ENCODE assay signal across 9 cellular contexts in the genomic region with DNA sequence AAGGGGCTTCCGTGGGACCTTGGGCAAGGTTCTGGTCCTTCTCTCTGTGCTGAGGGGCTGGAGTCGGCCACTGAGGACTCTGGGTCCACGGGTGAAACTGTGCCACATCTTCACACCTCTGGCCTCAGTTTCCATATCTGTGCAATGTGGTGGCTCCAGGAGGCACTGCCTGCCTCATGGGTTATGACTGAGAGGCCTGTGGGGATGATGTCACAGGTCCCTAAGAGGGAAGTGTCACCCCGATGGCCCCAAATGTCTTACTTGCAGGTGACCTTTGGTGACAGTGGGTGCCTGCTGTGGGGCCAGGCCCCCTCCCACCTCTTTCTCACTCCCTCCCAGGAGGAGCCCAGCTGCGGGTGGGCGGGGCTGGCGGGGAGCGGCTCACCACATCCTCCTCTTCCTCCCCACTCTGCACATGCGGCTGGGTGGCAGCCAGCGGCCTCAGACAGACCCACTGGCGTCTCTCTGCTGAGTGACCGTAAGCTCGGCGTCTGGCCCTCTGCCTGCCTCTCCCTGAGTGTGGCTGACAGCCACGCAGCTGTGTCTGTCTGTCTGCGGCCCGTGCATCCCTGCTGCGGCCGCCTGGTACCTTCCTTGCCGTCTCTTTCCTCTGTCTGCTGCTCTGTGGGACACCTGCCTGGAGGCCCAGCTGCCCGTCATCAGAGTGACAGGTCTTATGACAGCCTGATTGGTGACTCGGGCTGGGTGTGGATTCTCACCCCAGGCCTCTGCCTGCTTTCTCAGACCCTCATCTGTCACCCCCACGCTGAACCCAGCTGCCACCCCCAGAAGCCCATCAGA. TPM values are rescaled to one million over a fixed set of nuclear protein-coding genes. Genes with fewer than 3 reads are reported as not detected.
DNase-seq lines count a peak whose midpoint lies in the region; ATAC-seq and TF ChIP-seq lines count a peak whose summit lies in the region.
"Had no signal": no experiment of that assay in that cellular context is flagged by ENCODE, and none has a peak within 500 bp of the region (broad histone marks: within the 10 kb centered on the region; RNA-seq: fewer than 3 reads in every experiment).

A gene (plus strand): TSS at position 407 of the 801 bp plus-strand sequence. CDS start 27,898 bp downstream, outside the sequence.

- H3K27ac ChIP-seq in gastroesophageal sphincter (no peak within 1 kb of the TSS), tibial nerve (peak within 1 kb of the TSS in 1 of 4 donors; percentile 26)
- H3K27ac ChIP-seq: 22Rv1 had no signal

- WGBS in gastroesophageal sphincter (ENCODE audit: low coverage in 1 of 2), 2 donors, result 0 to 38% methylated on average over 2 to 5 of the region's 23 CpGs
- 21 to 24% methylated on average over 19 to 22 of the region's 23 CpGs for WGBS in tibial nerve, 2 donors

- peaks cover 0 to 12% (median 2%) of the 10 kb centered on the region in 3 donors for H3K4me1 ChIP-seq in gastroesophageal sphincter
- peaks cover 0 to 18% (median 7%) of the 10 kb centered on the region in 4 donors for H3K4me1 ChIP-seq in tibial nerve

- no peaks in the 10 kb centered on the region for H3K36me3 ChIP-seq in gastroesophageal sphincter
- no peaks in the 10 kb centered on the region for H3K36me3 ChIP-seq in tibial nerve

- TF ChIP-seq POLR2A in gastroesophageal sphincter (IDR thresholded peaks at IDR 0.05) (no peak), tibial nerve (IDR thresholded peaks at IDR 0.05) (no peak)

- TF ChIP-seq CTCF in gastroesophageal sphincter (IDR thresholded peaks at IDR 0.05), result no peak
- TF ChIP-seq CTCF in tibial nerve (IDR thresholded peaks at IDR 0.05), result no peak

- DNase-seq in DMS53 (lab: John Stamatoyannopoulos, UW) (peak; percentile 54), DMS53 treated with DMSO at 0.1 percent for 48 hours (lab: John Stamatoyannopoulos, UW; ENCODE audit: unreplicated experiment) (no peak), NOMO-1 treated with DMSO at 0.1 percent for 48 hours (lab: John Stamatoyannopoulos, UW; ENCODE audit: unreplicated experiment) (peak; percentile 49), activated T-cell treated with anti-CD3 and anti-CD28 coated beads for 1 hour (ENCODE audit: low read depth) (peak; percentile 74), tibial nerve (ENCODE audit: low spot score in 2 of 2) (no peak)
- DNase-seq in stimulated activated CD4-positive, alpha-beta T cell treated with anti-CD3 and anti-CD28 coated beads, Interleukin-15, amount 100 ng/mL, for 24 hours, result peak; percentile 92

- ATAC-seq in HG02970 (IDR thresholded peaks at IDR 0.05; ENCODE audit: low FRiP score, unreplicated experiment) (peak; percentile 43), gastroesophageal sphincter (peak; percentile 48)

- H3K4me3 ChIP-seq in gastroesophageal sphincter (peak within 1 kb of the TSS in 1 of 2 donors; percentile 13), tibial nerve (peak within 1 kb of the TSS in 2 of 4 donors; percentile 10 to 27)

- H3K9me3 ChIP-seq in gastroesophageal sphincter (no peaks in the 10 kb centered on the region), tibial nerve (no peaks in the 10 kb centered on the region)

- TF ChIP-seq EP300 in gastroesophageal sphincter (IDR thresholded peaks at IDR 0.05) (no peak), tibial nerve (IDR thresholded peaks at IDR 0.05) (no peak)

- H3K27me3 ChIP-seq in gastroesophageal sphincter, result peaks cover 49% of the 10 kb centered on the region
- H3K27me3 ChIP-seq in tibial nerve, result peaks cover 0 to 8% of the 10 kb centered on the region in 2 donors

RNA-seq across cellular contexts. Expression of the gene that starts here (rescaled TPM):
- total RNA-seq in gastroesophageal sphincter, result under 1 TPM in 3 of 4 donors, not detected in 1; 0.23 to 0.40 (median 0.25) TPM
- total RNA-seq in tibial nerve, result 1 to 10 TPM in 1 of 4 donors, under 1 TPM in 1, not detected in 2; 0.21 to 1.2 TPM

Comparison
In these comparisons a context has a peak if more than half of its experiments do, and no peak if none do; other contexts are left out.
1. DNase-seq: peak in DMS53 (single experiment), NOMO-1 treated with DMSO at 0.1 percent for 48 hours (single experiment), activated T-cell treated with anti-CD3 and anti-CD28 coated beads for 1 hour (single experiment) and stimulated activated CD4-positive, alpha-beta T cell treated with anti-CD3 and anti-CD28 coated beads, Interleukin-15, amount 100 ng/mL, for 24 hours (single experiment); none in DMS53 treated with DMSO at 0.1 percent for 48 hours (single experiment) and tibial nerve (0 of 2).
2. Peak in ATAC-seq in gastroesophageal sphincter; RNA of the gene not detected or under 1 TPM.